In the genomic region with DNA sequence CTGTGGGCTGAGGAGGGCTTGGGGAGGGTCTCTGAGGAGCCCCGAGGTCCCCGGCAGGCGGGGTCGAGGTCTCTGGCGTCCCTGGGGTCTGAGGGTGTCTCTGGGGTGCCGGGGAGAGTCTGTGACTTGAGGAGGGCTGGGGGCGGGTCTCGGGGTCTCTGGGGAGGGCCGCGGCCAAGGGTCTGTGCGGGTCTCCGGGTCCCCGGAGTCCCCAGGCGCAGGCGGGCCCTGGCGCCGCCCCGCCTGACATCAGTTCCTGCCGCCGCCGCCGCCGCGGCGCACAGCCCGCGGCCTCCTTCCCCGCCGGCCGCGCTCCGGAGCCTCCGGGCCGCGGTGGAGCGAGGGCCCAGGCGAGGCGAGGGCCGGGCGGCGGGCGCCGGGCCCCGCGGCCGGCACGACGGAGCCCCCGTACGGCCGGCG, we compare ENCODE assay signal across 8 cellular contexts. TPM values are rescaled to one million over a fixed set of nuclear protein-coding genes. Genes with fewer than 3 reads are reported as not detected.
DNase-seq lines count a peak whose midpoint lies in the region; ATAC-seq, FAIRE-seq and TF ChIP-seq lines count a peak whose summit lies in the region.

A gene with protein sequence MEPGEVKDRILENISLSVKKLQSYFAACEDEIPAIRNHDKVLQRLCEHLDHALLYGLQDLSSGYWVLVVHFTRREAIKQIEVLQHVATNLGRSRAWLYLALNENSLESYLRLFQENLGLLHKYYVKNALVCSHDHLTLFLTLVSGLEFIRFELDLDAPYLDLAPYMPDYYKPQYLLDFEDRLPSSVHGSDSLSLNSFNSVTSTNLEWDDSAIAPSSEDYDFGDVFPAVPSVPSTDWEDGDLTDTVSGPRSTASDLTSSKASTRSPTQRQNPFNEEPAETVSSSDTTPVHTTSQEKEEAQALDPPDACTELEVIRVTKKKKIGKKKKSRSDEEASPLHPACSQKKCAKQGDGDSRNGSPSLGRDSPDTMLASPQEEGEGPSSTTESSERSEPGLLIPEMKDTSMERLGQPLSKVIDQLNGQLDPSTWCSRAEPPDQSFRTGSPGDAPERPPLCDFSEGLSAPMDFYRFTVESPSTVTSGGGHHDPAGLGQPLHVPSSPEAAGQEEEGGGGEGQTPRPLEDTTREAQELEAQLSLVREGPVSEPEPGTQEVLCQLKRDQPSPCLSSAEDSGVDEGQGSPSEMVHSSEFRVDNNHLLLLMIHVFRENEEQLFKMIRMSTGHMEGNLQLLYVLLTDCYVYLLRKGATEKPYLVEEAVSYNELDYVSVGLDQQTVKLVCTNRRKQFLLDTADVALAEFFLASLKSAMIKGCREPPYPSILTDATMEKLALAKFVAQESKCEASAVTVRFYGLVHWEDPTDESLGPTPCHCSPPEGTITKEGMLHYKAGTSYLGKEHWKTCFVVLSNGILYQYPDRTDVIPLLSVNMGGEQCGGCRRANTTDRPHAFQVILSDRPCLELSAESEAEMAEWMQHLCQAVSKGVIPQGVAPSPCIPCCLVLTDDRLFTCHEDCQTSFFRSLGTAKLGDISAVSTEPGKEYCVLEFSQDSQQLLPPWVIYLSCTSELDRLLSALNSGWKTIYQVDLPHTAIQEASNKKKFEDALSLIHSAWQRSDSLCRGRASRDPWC (plus strand): TSS at position 279 of the 420 bp plus-strand sequence. CDS start 239 bp downstream, outside the sequence.

- peak; percentile 82 for ATAC-seq in CD8-positive, alpha-beta T cell
- peak; percentile 44 for ATAC-seq in GM21786 (IDR thresholded peaks at IDR 0.05; ENCODE audit: unreplicated experiment)
- peak; percentile 84 for ATAC-seq in activated T-helper 17 cell treated with anti-CD3 and anti-CD28 coated beads, Interleukin-2, amount 50 U/mL, for 72 hours (replicated peaks)

- peak within 1 kb of the TSS; percentile 97 for H3K27ac ChIP-seq in CD8-positive, alpha-beta T cell (ENCODE audit: low read depth, low read length)
- H3K27ac ChIP-seq in OCI-LY3 (ENCODE audit: low read length) = peak within 1 kb of the TSS; percentile 77
- H3K27ac ChIP-seq in neural progenitor cell = peak within 1 kb of the TSS; percentile 23

- H3K4me3 ChIP-seq in CD8-positive, alpha-beta T cell (ENCODE audit: low read depth, low read length) = peak within 1 kb of the TSS; percentile 90
- H3K4me3 ChIP-seq in OCI-LY3 (ENCODE audit: low read length) (peak within 1 kb of the TSS; percentile 99), fibroblast of the aortic adventitia (ENCODE audit: low read depth, low read length) (peak within 1 kb of the TSS; percentile 87), neural progenitor cell (peak within 1 kb of the TSS; percentile 88)

- H3K9me3 Mint-ChIP-seq in CD8-positive, alpha-beta T cell = no peaks in the 10 kb centered on the region
- H3K9me3 Mint-ChIP-seq in activated T-helper 17 cell treated with anti-CD3 and anti-CD28 coated beads, Interleukin-2, amount 50 U/mL, for 72 hours = no peaks in the 10 kb centered on the region
- no peaks in the 10 kb centered on the region for H3K9me3 Mint-ChIP-seq in neural progenitor cell

- H3K4me1 ChIP-seq in CD8-positive, alpha-beta T cell (ENCODE audit: insufficient read depth, low read length) = peaks cover 16% of the 10 kb centered on the region
- H3K4me1 ChIP-seq in OCI-LY3 (ENCODE audit: low read length) (peaks cover 35% of the 10 kb centered on the region), neural progenitor cell (peaks cover 11% of the 10 kb centered on the region)

- no peak for TF ChIP-seq CTCF in CD8-positive, alpha-beta T cell (IDR thresholded peaks at IDR 0.05)
- TF ChIP-seq CTCF in OCI-LY3 (IDR thresholded peaks at IDR 0.05; ENCODE audit: low read depth, low read length) = no peak
- TF ChIP-seq CTCF in fibroblast of the aortic adventitia (IDR thresholded peaks at IDR 0.05; ENCODE audit: insufficient read depth, low read length) = no peak
- no peak for TF ChIP-seq CTCF in neural progenitor cell (IDR thresholded peaks at IDR 0.05)

- no peaks in the 10 kb centered on the region for H3K27me3 ChIP-seq in CD8-positive, alpha-beta T cell (ENCODE audit: insufficient read depth, low read length)
- H3K27me3 ChIP-seq in OCI-LY3 (ENCODE audit: low read depth, low read length) (no peaks in the 10 kb centered on the region), neural progenitor cell (no peaks in the 10 kb centered on the region)

- POLR2A ChIA-PET in CD8-positive, alpha-beta T cell (lab: Charles Lee) = interaction anchor here (2.4 kb wide), 1 partner anchor 13 kb away, joined by 14 read pairs; no protein-coding TSS in a partner anchor

- H3K27ac Mint-ChIP-seq in CD8-positive, alpha-beta T cell = peak within 1 kb of the TSS; percentile 96
- peak within 1 kb of the TSS; percentile 93 for H3K27ac Mint-ChIP-seq in activated T-helper 17 cell treated with anti-CD3 and anti-CD28 coated beads, Interleukin-2, amount 50 U/mL, for 72 hours
- peak within 1 kb of the TSS; percentile 95 for H3K27ac Mint-ChIP-seq in neural progenitor cell

- H3K4me1 Mint-ChIP-seq in CD8-positive, alpha-beta T cell (ENCODE audit: low read depth) = peaks cover 31% of the 10 kb centered on the region
- peaks cover 23% of the 10 kb centered on the region for H3K4me1 Mint-ChIP-seq in activated T-helper 17 cell treated with anti-CD3 and anti-CD28 coated beads, Interleukin-2, amount 50 U/mL, for 72 hours
- H3K4me1 Mint-ChIP-seq in neural progenitor cell = peaks cover 17% of the 10 kb centered on the region

- H3K79me2 ChIP-seq in OCI-LY3 (ENCODE audit: low read length) (peaks cover 54% of the 10 kb centered on the region), neural progenitor cell (ENCODE audit: low read depth) (peaks cover 49% of the 10 kb centered on the region)

- peak within 1 kb of the TSS; percentile 90 for H3K4me3 Mint-ChIP-seq in CD8-positive, alpha-beta T cell
- H3K4me3 Mint-ChIP-seq in activated T-helper 17 cell treated with anti-CD3 and anti-CD28 coated beads, Interleukin-2, amount 50 U/mL, for 72 hours = peak within 1 kb of the TSS; percentile 85
- H3K4me3 Mint-ChIP-seq in neural progenitor cell = peak within 1 kb of the TSS; percentile 95

- peak within 1 kb of the TSS; percentile 100 for H3K9ac ChIP-seq in OCI-LY3 (ENCODE audit: low read length)
- peak within 1 kb of the TSS; percentile 79 for H3K9ac ChIP-seq in neural progenitor cell

- H3K36me3 Mint-ChIP-seq in CD8-positive, alpha-beta T cell = peaks cover 12% of the 10 kb centered on the region
- peaks cover 8% of the 10 kb centered on the region for H3K36me3 Mint-ChIP-seq in activated T-helper 17 cell treated with anti-CD3 and anti-CD28 coated beads, Interleukin-2, amount 50 U/mL, for 72 hours (ENCODE audit: low read depth)
- H3K36me3 Mint-ChIP-seq in neural progenitor cell = peaks cover 17% of the 10 kb centered on the region

- no peaks in the 10 kb centered on the region for H3K27me3 Mint-ChIP-seq in CD8-positive, alpha-beta T cell (ENCODE audit: low read depth)
- H3K27me3 Mint-ChIP-seq in activated T-helper 17 cell treated with anti-CD3 and anti-CD28 coated beads, Interleukin-2, amount 50 U/mL, for 72 hours = no peaks in the 10 kb centered on the region
- peaks cover 6% of the 10 kb centered on the region for H3K27me3 Mint-ChIP-seq in neural progenitor cell (ENCODE audit: insufficient read depth, low read depth)

- peak within 1 kb of the TSS; percentile 99 for H3K4me2 ChIP-seq in OCI-LY3 (ENCODE audit: low read length)
- H3K4me2 ChIP-seq in neural progenitor cell = peak within 1 kb of the TSS; percentile 98

- intact Hi-C loops in CD8-positive, alpha-beta T cell (cut with DNase I, micrococcal nuclease) = loop anchor here (5.0 to 10.0 kb wide), 2 partner anchors 69 to 82 kb away; a partner anchor contains a TSS

- no peaks in the 10 kb centered on the region for H3K9me3 ChIP-seq in CD8-positive, alpha-beta T cell (ENCODE audit: low read length)
- H3K9me3 ChIP-seq in OCI-LY3 (ENCODE audit: insufficient read depth, low read length) (no peaks in the 10 kb centered on the region), neural progenitor cell (ENCODE audit: low read depth) (no peaks in the 10 kb centered on the region)

- H2AFZ ChIP-seq in OCI-LY3 (ENCODE audit: low read depth, low read length) (peak within 1 kb of the TSS; percentile 81; the same call in 1 of the 2 replicates), neural progenitor cell (replicated peaks) (peak within 1 kb of the TSS; percentile 89)

- no peaks in the 10 kb centered on the region for H3K36me3 ChIP-seq in CD8-positive, alpha-beta T cell (ENCODE audit: insufficient read depth, low read length)
- peaks cover 7% of the 10 kb centered on the region for H3K36me3 ChIP-seq in OCI-LY3 (replicated peaks; ENCODE audit: low read depth, low read length)
- H3K36me3 ChIP-seq in neural progenitor cell = no peaks in the 10 kb centered on the region

- H4K20me1 ChIP-seq in OCI-LY3 (ENCODE audit: insufficient read depth, low read length) (peaks cover 10% of the 10 kb centered on the region), neural progenitor cell (ENCODE audit: low read depth) (peaks cover 20% of the 10 kb centered on the region)

- CTCF ChIA-PET in CD8-positive, alpha-beta T cell (lab: Charles Lee) = no interaction called here

- H3F3A ChIP-seq in neural progenitor cell (ENCODE audit: low read depth) = no peaks in the 10 kb centered on the region

- no peak for FAIRE-seq in urothelium cell line (lab: Jason Lieb, UNC)

- peak in 6 of 7 experiments; percentile 26 to 70 (median 40) for DNase-seq in CD8-positive, alpha-beta T cell
- peak; percentile 23 for DNase-seq in fibroblast of the aortic adventitia (ENCODE audit: low read depth)
- DNase-seq in neural progenitor cell (ENCODE audit: low spot score) = peak; percentile 77
- DNase-seq in urothelium cell line (ENCODE audit: low spot score) = peak; percentile 82
- no peak for DNase-seq in cerebellar nuclear complex (lab: John Stamatoyannopoulos, UW)

RNA-seq across cellular contexts. Expression of the gene that starts here (rescaled TPM):
- total RNA-seq in CD8-positive, alpha-beta T cell = 100 to 1,000 TPM in 1 of 2 experiments, 10 to 100 TPM in 1; 96.5 to 115 TPM
- total RNA-seq in activated T-helper 17 cell treated with anti-CD3 and anti-CD28 coated beads, Interleukin-2, amount 50 U/mL, for 72 hours = 10 to 100 TPM; 32.2 to 50.5 TPM
- 19.3 and 76.5 TPM in 2 replicates for total RNA-seq in fibroblast of the aortic adventitia (ENCODE audit: low replicate concordance)
- 16.7 and 42.2 TPM in 2 replicates for total RNA-seq in neural progenitor cell (ENCODE audit: low replicate concordance)

Comparison
In these comparisons a context has a peak if more than half of its experiments do, and no peak if none do; other contexts are left out.
1. DNase-seq: peak in CD8-positive, alpha-beta T cell (6 of 7), fibroblast of the aortic adventitia (single experiment), neural progenitor cell (single experiment) and urothelium cell line (single experiment); none in cerebellar nuclear complex (0 of 2).
2. H3K27ac ChIP-seq: peak in every context shown above with its lines; median percentile 97 in CD8-positive, alpha-beta T cell; 77 in OCI-LY3; 23 in neural progenitor cell.
3. Peak in every context shown above with its lines, with median percentiles within 50 percentile points of each other: ATAC-seq, H3K4me3 ChIP-seq, H3K27ac Mint-ChIP-seq and H3K4me3 Mint-ChIP-seq.